10 cellular contexts compared by ENCODE assay signal in the genomic region with DNA sequence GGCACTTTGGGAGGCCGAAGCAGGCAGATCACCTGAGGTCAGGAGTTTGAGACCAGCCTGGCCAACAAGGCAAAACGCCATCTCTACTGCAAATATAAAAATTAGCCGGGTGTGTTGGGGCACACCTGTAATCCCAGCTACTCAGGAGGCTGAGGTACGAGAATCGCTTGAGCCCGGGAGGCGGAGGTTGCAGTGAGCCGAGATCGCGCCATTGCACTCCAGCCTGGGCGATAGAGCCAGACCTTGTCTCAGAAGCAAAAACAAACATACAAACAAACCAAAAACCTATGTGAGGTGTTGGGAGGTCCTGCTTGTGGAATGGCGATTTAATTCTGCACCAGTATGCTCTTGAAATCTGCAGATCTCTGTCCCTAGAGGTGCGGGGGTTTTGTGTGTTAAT. TPM values are rescaled to one million over a fixed set of nuclear protein-coding genes. Genes with fewer than 3 reads are reported as not detected.
DNase-seq lines count a peak whose midpoint lies in the region; TF ChIP-seq lines count a peak whose summit lies in the region.
"Not testable (repeated sequence)": the region's sequence is repeated elsewhere in the genome, so short reads cannot be mapped to it uniquely, and the experiment has no call there.
"Had no signal": no experiment of that assay in that cellular context is flagged by ENCODE, and none has a peak within 500 bp of the region (broad histone marks: within the 10 kb centered on the region; RNA-seq: fewer than 3 reads in every experiment).

No MANE protein-coding gene starts in this region.

- H2AFZ ChIP-seq in Loucy (ENCODE audit: low read length); parathyroid adenoma: not testable (repeated sequence)

- peak overlapping the region; percentile 82 for H3K4me3 ChIP-seq in Loucy (ENCODE audit: low read length, poor library complexity, severe bottlenecking)
- not testable (repeated sequence) for H3K4me3 ChIP-seq in endodermal cell (ENCODE audit: low read length)
- peak overlapping the region; percentile 91 for H3K4me3 ChIP-seq in parathyroid adenoma (ENCODE audit: low read depth, low read length)

- peak overlapping the region; percentile 99 for H3K4me3 Mint-ChIP-seq in Calu3 (ENCODE audit: low read depth, unreplicated experiment)
- peak overlapping the region; percentile 75 for H3K4me3 Mint-ChIP-seq in activated CD4-positive, alpha-beta T cell treated with anti-CD3 and anti-CD28 coated beads, Interleukin-2, amount 10 ng/mL, durations not matched to agents 7 days and 5 days
- peak overlapping the region; percentile 29 for H3K4me3 Mint-ChIP-seq in activated naive CD8-positive, alpha-beta T cell treated with anti-CD3 and anti-CD28 coated beads for 36 hours
- H3K4me3 Mint-ChIP-seq in endodermal cell = peak overlapping the region; percentile 75
- peak overlapping the region; percentile 61 for H3K4me3 Mint-ChIP-seq in mesothelial cell of epicardium

- not testable (repeated sequence) for H3K36me3 ChIP-seq in Loucy (ENCODE audit: insufficient read depth, low read length); endodermal cell (ENCODE audit: control insufficient read depth, insufficient read depth, low read length); parathyroid adenoma (ENCODE audit: control insufficient read depth, insufficient read depth, low read length)

- 63 to 96% methylated on average over 1 to 11 of the region's 13 CpGs for WGBS in endodermal cell (ENCODE audit: insufficient coverage in 1 of 2, insufficient read length in 1 of 2), 2 experiments

- H3K27ac ChIP-seq in endodermal cell (ENCODE audit: low read depth, low read length) = not testable (repeated sequence)
- H3K27ac ChIP-seq in parathyroid adenoma = peak overlapping the region; percentile 99

- intact Hi-C loops in Calu3 (cut with micrococcal nuclease; ENCODE audit: unreplicated experiment) = not testable (repeated sequence)

- not testable (repeated sequence) for H3K27ac Mint-ChIP-seq in Calu3 (ENCODE audit: unreplicated experiment); activated CD4-positive, alpha-beta T cell treated with anti-CD3 and anti-CD28 coated beads, Interleukin-2, amount 10 ng/mL, durations not matched to agents 7 days and 5 days; activated naive CD8-positive, alpha-beta T cell treated with anti-CD3 and anti-CD28 coated beads for 36 hours; endodermal cell; mesothelial cell of epicardium

- H3K4me2 ChIP-seq in Loucy (ENCODE audit: low read depth, low read length, poor library complexity, severe bottlenecking) (peak overlapping the region; percentile 79), parathyroid adenoma (ENCODE audit: low read length) (peak overlapping the region; percentile 72)

- TSS peak; percentile 54 for BruUV-seq in Calu3 (replicated peaks; lab: Mats Ljungman, UMichigan)

- peaks cover 30% of the 10 kb centered on the region for H3K4me1 Mint-ChIP-seq in Calu3 (ENCODE audit: low read depth, unreplicated experiment)
- H3K4me1 Mint-ChIP-seq in activated CD4-positive, alpha-beta T cell treated with anti-CD3 and anti-CD28 coated beads, Interleukin-2, amount 10 ng/mL, durations not matched to agents 7 days and 5 days = peaks cover 30% of the 10 kb centered on the region
- peaks cover 23% of the 10 kb centered on the region for H3K4me1 Mint-ChIP-seq in activated naive CD8-positive, alpha-beta T cell treated with anti-CD3 and anti-CD28 coated beads for 36 hours
- peaks cover 19% of the 10 kb centered on the region for H3K4me1 Mint-ChIP-seq in endodermal cell
- H3K4me1 Mint-ChIP-seq in mesothelial cell of epicardium = not testable (repeated sequence)

- not testable (repeated sequence) for H3K27me3 ChIP-seq in Loucy (ENCODE audit: insufficient read depth, low read length, poor library complexity, severe bottlenecking); endodermal cell (ENCODE audit: control insufficient read depth, insufficient read depth, low read length, poor library complexity, severe bottlenecking); parathyroid adenoma (ENCODE audit: control insufficient read depth, insufficient read depth, low read length)

- CTCF ChIA-PET in Calu3 (lab: Charles Lee); activated CD4-positive, alpha-beta T cell treated with anti-CD3 and anti-CD28 coated beads, Interleukin-2, amount 10 ng/mL, durations not matched to agents 7 days and 5 days (lab: Charles Lee): not testable (repeated sequence)

- H3F3A ChIP-seq in Loucy (ENCODE audit: low read depth) = not testable (repeated sequence)

- peaks cover 26% of the 10 kb centered on the region for H3K36me3 Mint-ChIP-seq in Calu3 (ENCODE audit: insufficient read depth, unreplicated experiment)
- H3K36me3 Mint-ChIP-seq in activated CD4-positive, alpha-beta T cell treated with anti-CD3 and anti-CD28 coated beads, Interleukin-2, amount 10 ng/mL, durations not matched to agents 7 days and 5 days (ENCODE audit: low read depth); activated naive CD8-positive, alpha-beta T cell treated with anti-CD3 and anti-CD28 coated beads for 36 hours; endodermal cell (ENCODE audit: low read depth); mesothelial cell of epicardium: not testable (repeated sequence)

- not testable (repeated sequence) for DNase-seq in Calu3; activated CD4-positive, alpha-beta T cell treated with anti-CD3 and anti-CD28 coated beads, Interleukin-2, amount 10 ng/mL, durations not matched to agents 7 days and 5 days; activated naive CD8-positive, alpha-beta T cell treated with anti-CD3 and anti-CD28 coated beads for 36 hours; endodermal cell; mesothelial cell of epicardium (ENCODE audit: low spot score in 2 of 2, unreplicated experiment in 2 of 2)

- not testable (repeated sequence) for H4K20me1 ChIP-seq in Loucy (ENCODE audit: insufficient read depth, low read length, poor library complexity, severe bottlenecking)

- H3K9me2 ChIP-seq in Loucy (replicated peaks; ENCODE audit: low read depth, low read length) = not testable (repeated sequence)

- POLR2A ChIA-PET in activated CD4-positive, alpha-beta T cell treated with anti-CD3 and anti-CD28 coated beads, Interleukin-2, amount 10 ng/mL, durations not matched to agents 7 days and 5 days (lab: Charles Lee) = not testable (repeated sequence)

- not testable (repeated sequence) for H3K9me3 ChIP-seq in Loucy (ENCODE audit: insufficient read depth, low read depth, low read length); endodermal cell (ENCODE audit: control insufficient read depth, low read length); parathyroid adenoma (ENCODE audit: control insufficient read depth, low read length)

- H3K9me3 Mint-ChIP-seq in Calu3 (ENCODE audit: low read depth, unreplicated experiment); activated CD4-positive, alpha-beta T cell treated with anti-CD3 and anti-CD28 coated beads, Interleukin-2, amount 10 ng/mL, durations not matched to agents 7 days and 5 days; activated naive CD8-positive, alpha-beta T cell treated with anti-CD3 and anti-CD28 coated beads for 36 hours: not testable (repeated sequence)
- H3K9me3 Mint-ChIP-seq in endodermal cell (peaks cover 31% of the 10 kb centered on the region), mesothelial cell of epicardium (peaks cover 26% of the 10 kb centered on the region)

- H3K79me2 ChIP-seq in Loucy (ENCODE audit: insufficient read depth, low read length) = peaks cover 30% of the 10 kb centered on the region
- H3K79me2 ChIP-seq in parathyroid adenoma = peaks cover 46% of the 10 kb centered on the region

- H3K9ac ChIP-seq in Loucy (ENCODE audit: low read depth, low read length, poor library complexity, severe bottlenecking) (peak overlapping the region; percentile 71), parathyroid adenoma (peak overlapping the region; percentile 97)
- H3K9ac ChIP-seq in endodermal cell (ENCODE audit: extremely low read depth, low read length, poor library complexity, severe bottlenecking) = not testable (repeated sequence)

- not testable (repeated sequence) for TF ChIP-seq CTCF in Calu3 (IDR thresholded peaks at IDR 0.05; ENCODE audit: unreplicated experiment); Loucy (conservative IDR thresholded peaks at IDR 0.05; ENCODE audit: low read length); endodermal cell (conservative IDR thresholded peaks at IDR 0.05); mesothelial cell of epicardium (IDR thresholded peaks at IDR 0.05; ENCODE audit: unreplicated experiment); parathyroid adenoma (IDR thresholded peaks at IDR 0.05)

- H3K4me1 ChIP-seq in Loucy (ENCODE audit: insufficient read depth, low read length, poor library complexity, severe bottlenecking); endodermal cell (ENCODE audit: control insufficient read depth, insufficient read depth, low read length): not testable (repeated sequence)
- H3K4me1 ChIP-seq in parathyroid adenoma = peaks cover 27% of the 10 kb centered on the region

- H3K27me3 Mint-ChIP-seq in Calu3 (ENCODE audit: unreplicated experiment); activated CD4-positive, alpha-beta T cell treated with anti-CD3 and anti-CD28 coated beads, Interleukin-2, amount 10 ng/mL, durations not matched to agents 7 days and 5 days; activated naive CD8-positive, alpha-beta T cell treated with anti-CD3 and anti-CD28 coated beads for 36 hours; endodermal cell (ENCODE audit: insufficient read depth); mesothelial cell of epicardium (ENCODE audit: low read depth): not testable (repeated sequence)

RNA-seq across cellular contexts. Expression of a gene that starts 1.4 kb away (rescaled TPM):
- total RNA-seq in Calu3 (2022) = 157 and 167 TPM in 2 replicates
- 10 to 100 TPM; 72.3 to 76.5 TPM for total RNA-seq in activated CD4-positive, alpha-beta T cell treated with anti-CD3 and anti-CD28 coated beads, Interleukin-2, amount 10 ng/mL, durations not matched to agents 7 days and 5 days
- 10 to 100 TPM; 51.2 to 52.8 TPM for total RNA-seq in activated naive CD8-positive, alpha-beta T cell treated with anti-CD3 and anti-CD28 coated beads for 36 hours
- 10 to 100 TPM; 67.0 to 82.2 TPM for total RNA-seq in endodermal cell
- polyA plus RNA-seq in endodermal cell (2013, experiment 1 of 2) = 75.2 TPM
- polyA plus RNA-seq in endodermal cell (2013, experiment 2 of 2) = 67.1 TPM
- total RNA-seq in mesothelial cell of epicardium = 84.2 to 95.7 TPM (median 85.6 TPM) in 3 replicates

RNA-seq across cellular contexts. Expression of a gene that starts 41.0 kb away (rescaled TPM):
- not detected in 2 replicates for total RNA-seq in Calu3 (2022)
- total RNA-seq in activated CD4-positive, alpha-beta T cell treated with anti-CD3 and anti-CD28 coated beads, Interleukin-2, amount 10 ng/mL, durations not matched to agents 7 days and 5 days = not detected
- total RNA-seq in activated naive CD8-positive, alpha-beta T cell treated with anti-CD3 and anti-CD28 coated beads for 36 hours = not detected
- not detected for total RNA-seq in endodermal cell
- polyA plus RNA-seq in endodermal cell (2013, experiment 1 of 2) = not detected
- polyA plus RNA-seq in endodermal cell (2013, experiment 2 of 2) = not detected
- total RNA-seq in mesothelial cell of epicardium = not detected in 3 replicates
- total RNA-seq: HT-29, kidney epithelial cell, occipital lobe had no signal

Comparison
In these comparisons a context has a peak if more than half of its experiments do, and no peak if none do; other contexts are left out.
1. H3K4me3 Mint-ChIP-seq: peak in every context shown above with its lines; median percentile 99 in Calu3; 75 in activated CD4-positive, alpha-beta T cell treated with anti-CD3 and anti-CD28 coated beads, Interleukin-2, amount 10 ng/mL, durations not matched to agents 7 days and 5 days; 75 in endodermal cell; 61 in mesothelial cell of epicardium; 29 in activated naive CD8-positive, alpha-beta T cell treated with anti-CD3 and anti-CD28 coated beads for 36 hours.